ENCODE assay signal across 9 cellular contexts in genomic region chr3:45992820-45993219, GRCh38. TPM values are rescaled to one million over a fixed set of nuclear protein-coding genes. Genes with fewer than 3 reads are reported as not detected.
A peak's percentile ranks its signal among the peaks of the same experiment; 100 is the strongest.
DNase-seq lines count a peak whose midpoint lies in the region; ATAC-seq and TF ChIP-seq lines count a peak whose summit lies in the region.
"Had no signal": no experiment of that assay in that cellular context is flagged by ENCODE, and none has a peak within 500 bp of the region (broad histone marks: within the 10 kb centered on the region; RNA-seq: fewer than 3 reads in every experiment).

No MANE protein-coding gene starts in this region.

- H3K9me3 Mint-ChIP-seq in T-helper 2 cell treated with Interferon-gamma antibody and Interleukin-4, amounts not matched to agents 5 μg/mL and 100 μg/mL, for 36 hours, result peaks cover 6% of the 10 kb centered on the region
- H3K9me3 Mint-ChIP-seq: nephron progenitor cell had no signal

- ATAC-seq in left cardiac atrium (no peak), HG02884 (IDR thresholded peaks at IDR 0.05; ENCODE audit: unreplicated experiment) (no peak), GM18870 (IDR thresholded peaks at IDR 0.05; ENCODE audit: unreplicated experiment) (no peak)

- no peaks in the 10 kb centered on the region for H3K9me3 ChIP-seq in right atrium auricular region
- H3K9me3 ChIP-seq in vagina, result no peaks in the 10 kb centered on the region

- H3K27me3 ChIP-seq in right atrium auricular region, result no peaks in the 10 kb centered on the region
- H3K27me3 ChIP-seq in vagina, result no peaks in the 10 kb centered on the region

- peak overlapping the region; percentile 67 for H3K27ac Mint-ChIP-seq in T-helper 2 cell treated with Interferon-gamma antibody and Interleukin-4, amounts not matched to agents 5 μg/mL and 100 μg/mL, for 36 hours
- H3K27ac Mint-ChIP-seq: nephron progenitor cell had no signal

- peaks cover 33% of the 10 kb centered on the region for H3K36me3 Mint-ChIP-seq in T-helper 2 cell treated with Interferon-gamma antibody and Interleukin-4, amounts not matched to agents 5 μg/mL and 100 μg/mL, for 36 hours (ENCODE audit: low read depth)

- peaks cover 52% of the 10 kb centered on the region for H3K4me1 Mint-ChIP-seq in T-helper 2 cell treated with Interferon-gamma antibody and Interleukin-4, amounts not matched to agents 5 μg/mL and 100 μg/mL, for 36 hours (ENCODE audit: low read depth)

- H3K27me3 Mint-ChIP-seq in T-helper 2 cell treated with Interferon-gamma antibody and Interleukin-4, amounts not matched to agents 5 μg/mL and 100 μg/mL, for 36 hours (ENCODE audit: low read depth), result no peaks in the 10 kb centered on the region

- H3K36me3 ChIP-seq in right atrium auricular region (no peaks in the 10 kb centered on the region), vagina (no peaks in the 10 kb centered on the region)

- TF ChIP-seq CTCF in right atrium auricular region (IDR thresholded peaks at IDR 0.05), result no peak
- TF ChIP-seq CTCF in vagina (IDR thresholded peaks at IDR 0.05), result no peak

- TF ChIP-seq POLR2A in vagina (IDR thresholded peaks at IDR 0.05), result no peak

- H3K4me3 ChIP-seq in right atrium auricular region (no peak overlapping the region), vagina (no peak overlapping the region)

- H3K4me3 Mint-ChIP-seq in T-helper 2 cell treated with Interferon-gamma antibody and Interleukin-4, amounts not matched to agents 5 μg/mL and 100 μg/mL, for 36 hours, result peak overlapping the region; percentile 69
- H3K4me3 Mint-ChIP-seq: nephron progenitor cell had no signal

- peaks cover 0 to 76% of the 10 kb centered on the region in 2 donors for H3K4me1 ChIP-seq in right atrium auricular region
- peaks cover 67% of the 10 kb centered on the region for H3K4me1 ChIP-seq in vagina

- intact Hi-C loops in left cardiac atrium (cut with DNase I), result no loop called here
- intact Hi-C loops in vagina (cut with DNase I), result no loop called here

- H3K27ac ChIP-seq in right atrium auricular region (peak overlapping the region; percentile 98), vagina (peak overlapping the region; percentile 61)

- DNase-seq in right atrium auricular region (ENCODE audit: low spot score), result no peak
- no peak for DNase-seq in left cardiac atrium
- no peak for DNase-seq in T-helper 2 cell treated with Interferon-gamma antibody and Interleukin-4, amounts not matched to agents 5 μg/mL and 100 μg/mL, for 36 hours (ENCODE audit: low spot score)
- peak; percentile 75 for DNase-seq in hepatic stellate cell (ENCODE audit: low spot score)
- DNase-seq in vagina (ENCODE audit: extremely low spot score in 2 of 2), result no peak
- no peak for DNase-seq in D341Med (ENCODE audit: low spot score)
- DNase-seq: nephron progenitor cell had no signal

RNA-seq across cellular contexts. Expression of gene FYCO1, which starts 2.8 kb away (rescaled TPM):
- total RNA-seq in right atrium auricular region, result 100 to 1,000 TPM in 1 of 2 donors, 10 to 100 TPM in 1; 67.2 to 116 TPM
- 10 to 100 TPM; 64.4 to 91.9 TPM for total RNA-seq in left cardiac atrium
- total RNA-seq in vagina, result 45.7 TPM

RNA-seq across cellular contexts. Expression of gene XCR1, which starts 34.5 kb away (rescaled TPM):
- not detected for total RNA-seq in right atrium auricular region
- under 1 TPM; 0.08 to 0.09 TPM for total RNA-seq in left cardiac atrium
- total RNA-seq in vagina, result not detected

RNA-seq across cellular contexts. Expression of gene CXCR6, which starts 49.6 kb away (rescaled TPM):
- 1 to 10 TPM in 1 of 2 donors, not detected in 1; 1.2 TPM for total RNA-seq in right atrium auricular region
- total RNA-seq in left cardiac atrium, result 1 to 10 TPM in 1 of 2 donors, under 1 TPM in 1; 0.39 to 2.6 TPM
- total RNA-seq in vagina, result 9.6 TPM
